11 cellular contexts compared by ENCODE assay signal in the genomic region with DNA sequence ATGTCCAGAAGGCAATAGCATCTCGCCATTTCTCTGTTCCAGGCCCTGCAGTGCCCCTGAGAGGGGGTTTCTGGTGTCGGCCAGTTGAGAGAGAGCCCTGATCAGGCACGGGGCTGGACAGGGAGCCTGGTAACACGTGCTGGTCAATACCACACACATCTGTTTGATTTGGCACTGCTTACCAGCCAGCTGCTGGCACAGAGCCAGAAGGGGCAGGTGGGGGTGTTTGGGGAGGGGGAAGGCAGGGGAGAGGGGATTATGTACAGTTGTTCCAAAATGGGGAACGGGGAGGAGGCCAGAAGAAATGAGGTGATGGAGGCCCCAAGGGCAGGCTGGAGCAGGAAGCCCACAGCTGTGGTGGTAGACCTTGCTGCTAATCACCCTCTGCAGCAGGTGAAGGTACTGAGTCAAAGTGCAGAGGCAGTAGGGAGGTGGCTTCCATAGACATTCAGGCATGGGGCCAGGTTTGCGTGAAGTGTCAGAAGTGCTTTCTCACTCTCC.
DNase-seq lines count a peak whose midpoint lies in the region; ATAC-seq and TF ChIP-seq lines count a peak whose summit lies in the region.
"Had no signal": no experiment of that assay in that cellular context is flagged by ENCODE, and none has a peak within 500 bp of the region (broad histone marks: within the 10 kb centered on the region; RNA-seq: fewer than 3 reads in every experiment).

No MANE protein-coding gene starts in this region.

- H4K20me1 ChIP-seq in BLaER1: no peaks in the 10 kb centered on the region

- H3K9me3 ChIP-seq in BLaER1: no peaks in the 10 kb centered on the region
- H3K9me3 ChIP-seq in left lung: no peaks in the 10 kb centered on the region
- no peaks in the 10 kb centered on the region for H3K9me3 ChIP-seq in endodermal cell (ENCODE audit: control insufficient read depth, low read length)
- H3K9me3 ChIP-seq: left ventricle myocardium inferior, MG63, tibial nerve had no signal

- H3K27me3 ChIP-seq in BLaER1: no peaks in the 10 kb centered on the region
- no peaks in the 10 kb centered on the region for H3K27me3 ChIP-seq in left lung
- H3K27me3 ChIP-seq in endodermal cell (ENCODE audit: control insufficient read depth, insufficient read depth, low read length, poor library complexity, severe bottlenecking): no peaks in the 10 kb centered on the region
- H3K27me3 ChIP-seq: MG63, tibial nerve had no signal

- peak overlapping the region; percentile 93 for H3K4me2 ChIP-seq in BLaER1

- H3K4me3 Mint-ChIP-seq in endodermal cell: no peak overlapping the region
- H3K4me3 Mint-ChIP-seq in CD14-positive monocyte: no peak overlapping the region

- H3K4me3 ChIP-seq in BLaER1: peak overlapping the region; percentile 43; the same call in 1 of the 2 replicates
- H3K4me3 ChIP-seq in left lung: no peak overlapping the region
- H3K4me3 ChIP-seq in endodermal cell (ENCODE audit: low read length): no peak overlapping the region
- H3K4me3 ChIP-seq: left ventricle myocardium inferior, MG63, tibial nerve had no signal

- H3K4me1 Mint-ChIP-seq in endodermal cell (peaks cover 28% of the 10 kb centered on the region), CD14-positive monocyte (peaks cover 20% of the 10 kb centered on the region)

- peak overlapping the region; percentile 82 for H3K9ac ChIP-seq in BLaER1
- H3K9ac ChIP-seq in endodermal cell (ENCODE audit: extremely low read depth, low read length, poor library complexity, severe bottlenecking): no peak overlapping the region

- intact Hi-C loops in left lung (cut with DNase I) (no loop called here), CD14-positive monocyte (cut with micrococcal nuclease) (no loop called here)

- peak; percentile 54; the same call in 1 of the 2 replicates for TF ChIP-seq POLR2A in Raji (IDR thresholded peaks at IDR 0.05; ENCODE audit: insufficient read depth, low read depth, low read length)

- H3K9me3 Mint-ChIP-seq in endodermal cell: no peaks in the 10 kb centered on the region
- peaks cover 0 to 2% (median 0%) of the 10 kb centered on the region in 7 donors for H3K9me3 Mint-ChIP-seq in CD14-positive monocyte

- H3K27ac Mint-ChIP-seq in endodermal cell (no peak overlapping the region), CD14-positive monocyte (peak overlapping the region in 1 of 7 donors; percentile 74)

- H3K36me3 ChIP-seq in BLaER1 (no peaks in the 10 kb centered on the region), left lung (no peaks in the 10 kb centered on the region), endodermal cell (ENCODE audit: control insufficient read depth, insufficient read depth, low read length) (no peaks in the 10 kb centered on the region)
- H3K36me3 ChIP-seq: left ventricle myocardium inferior, MG63, tibial nerve had no signal

- H3K27ac ChIP-seq in BLaER1 (peak overlapping the region; percentile 96), left lung (peak overlapping the region; percentile 11 to 72), endodermal cell (ENCODE audit: low read depth, low read length) (no peak overlapping the region)
- H3K27ac ChIP-seq: left ventricle myocardium inferior had no signal

- WGBS in endodermal cell (ENCODE audit: insufficient coverage in 1 of 2, insufficient read length in 1 of 2), 2 experiments: 91 to 92% methylated on average over 4 to 6 of the region's 6 CpGs

- no peak for TF ChIP-seq CTCF in left lung (IDR thresholded peaks at IDR 0.05)
- no peak for TF ChIP-seq CTCF in endodermal cell (conservative IDR thresholded peaks at IDR 0.05)
- TF ChIP-seq CTCF in CD14-positive monocyte (IDR thresholded peaks at IDR 0.05): no peak

- DNase-seq in DMS79 (lab: John Stamatoyannopoulos, UW) (peak; percentile 69), left lung (peak in 1 of 2 donors; percentile 56), endodermal cell (no peak), CD14-positive monocyte (ENCODE audit: low spot score) (no peak), medulla oblongata (ENCODE audit: extremely low spot score) (no peak)
- DNase-seq: left ventricle myocardium inferior had no signal

- ATAC-seq in left lung: no peak
- ATAC-seq in HG03108 (IDR thresholded peaks at IDR 0.05; ENCODE audit: unreplicated experiment): no peak

- peaks cover 4% of the 10 kb centered on the region for H3K27me3 Mint-ChIP-seq in endodermal cell (ENCODE audit: insufficient read depth)
- H3K27me3 Mint-ChIP-seq in CD14-positive monocyte (ENCODE audit: low read depth in 3 of 3): peaks cover 0 to 3% (median 0%) of the 10 kb centered on the region in 3 donors

- H3K4me1 ChIP-seq in BLaER1: peaks cover 55% of the 10 kb centered on the region
- H3K4me1 ChIP-seq in left lung: peaks cover 0 to 18% of the 10 kb centered on the region in 2 donors
- peaks cover 7% of the 10 kb centered on the region for H3K4me1 ChIP-seq in endodermal cell (ENCODE audit: control insufficient read depth, insufficient read depth, low read length)

- no peaks in the 10 kb centered on the region for H3K36me3 Mint-ChIP-seq in endodermal cell (ENCODE audit: low read depth)
- H3K36me3 Mint-ChIP-seq in CD14-positive monocyte: no peaks in the 10 kb centered on the region
